1 cellular context compared by ENCODE assay signal in the genomic region with DNA sequence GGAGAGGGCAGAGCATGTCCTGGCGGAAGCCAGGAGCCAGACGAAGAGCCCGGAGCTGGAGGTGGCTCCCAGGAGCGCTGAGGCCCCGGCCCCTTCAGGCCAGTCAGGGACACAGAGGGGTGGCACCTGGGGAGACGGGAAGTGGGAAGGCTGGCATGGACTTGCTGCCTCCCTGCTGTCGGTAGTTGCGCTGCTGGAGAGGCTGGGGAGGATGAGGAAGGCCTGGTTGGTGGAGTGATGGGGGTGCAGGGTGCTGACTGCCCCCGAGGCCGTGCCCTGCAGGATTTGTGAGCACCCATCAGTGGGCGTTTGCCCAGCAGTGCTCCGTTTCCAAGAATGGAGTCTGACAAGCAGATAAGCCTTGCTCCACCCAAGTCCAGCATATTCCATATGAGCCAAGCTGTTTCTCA.
TF ChIP-seq lines count a peak whose summit lies in the region.

No MANE protein-coding gene starts in this region.

TF ChIP-seq in GM23338, 12 proteins besides CTCF, POLR2A, EP300 and RAD21 (continued from another document):
- TF ChIP-seq, protein P1, sequence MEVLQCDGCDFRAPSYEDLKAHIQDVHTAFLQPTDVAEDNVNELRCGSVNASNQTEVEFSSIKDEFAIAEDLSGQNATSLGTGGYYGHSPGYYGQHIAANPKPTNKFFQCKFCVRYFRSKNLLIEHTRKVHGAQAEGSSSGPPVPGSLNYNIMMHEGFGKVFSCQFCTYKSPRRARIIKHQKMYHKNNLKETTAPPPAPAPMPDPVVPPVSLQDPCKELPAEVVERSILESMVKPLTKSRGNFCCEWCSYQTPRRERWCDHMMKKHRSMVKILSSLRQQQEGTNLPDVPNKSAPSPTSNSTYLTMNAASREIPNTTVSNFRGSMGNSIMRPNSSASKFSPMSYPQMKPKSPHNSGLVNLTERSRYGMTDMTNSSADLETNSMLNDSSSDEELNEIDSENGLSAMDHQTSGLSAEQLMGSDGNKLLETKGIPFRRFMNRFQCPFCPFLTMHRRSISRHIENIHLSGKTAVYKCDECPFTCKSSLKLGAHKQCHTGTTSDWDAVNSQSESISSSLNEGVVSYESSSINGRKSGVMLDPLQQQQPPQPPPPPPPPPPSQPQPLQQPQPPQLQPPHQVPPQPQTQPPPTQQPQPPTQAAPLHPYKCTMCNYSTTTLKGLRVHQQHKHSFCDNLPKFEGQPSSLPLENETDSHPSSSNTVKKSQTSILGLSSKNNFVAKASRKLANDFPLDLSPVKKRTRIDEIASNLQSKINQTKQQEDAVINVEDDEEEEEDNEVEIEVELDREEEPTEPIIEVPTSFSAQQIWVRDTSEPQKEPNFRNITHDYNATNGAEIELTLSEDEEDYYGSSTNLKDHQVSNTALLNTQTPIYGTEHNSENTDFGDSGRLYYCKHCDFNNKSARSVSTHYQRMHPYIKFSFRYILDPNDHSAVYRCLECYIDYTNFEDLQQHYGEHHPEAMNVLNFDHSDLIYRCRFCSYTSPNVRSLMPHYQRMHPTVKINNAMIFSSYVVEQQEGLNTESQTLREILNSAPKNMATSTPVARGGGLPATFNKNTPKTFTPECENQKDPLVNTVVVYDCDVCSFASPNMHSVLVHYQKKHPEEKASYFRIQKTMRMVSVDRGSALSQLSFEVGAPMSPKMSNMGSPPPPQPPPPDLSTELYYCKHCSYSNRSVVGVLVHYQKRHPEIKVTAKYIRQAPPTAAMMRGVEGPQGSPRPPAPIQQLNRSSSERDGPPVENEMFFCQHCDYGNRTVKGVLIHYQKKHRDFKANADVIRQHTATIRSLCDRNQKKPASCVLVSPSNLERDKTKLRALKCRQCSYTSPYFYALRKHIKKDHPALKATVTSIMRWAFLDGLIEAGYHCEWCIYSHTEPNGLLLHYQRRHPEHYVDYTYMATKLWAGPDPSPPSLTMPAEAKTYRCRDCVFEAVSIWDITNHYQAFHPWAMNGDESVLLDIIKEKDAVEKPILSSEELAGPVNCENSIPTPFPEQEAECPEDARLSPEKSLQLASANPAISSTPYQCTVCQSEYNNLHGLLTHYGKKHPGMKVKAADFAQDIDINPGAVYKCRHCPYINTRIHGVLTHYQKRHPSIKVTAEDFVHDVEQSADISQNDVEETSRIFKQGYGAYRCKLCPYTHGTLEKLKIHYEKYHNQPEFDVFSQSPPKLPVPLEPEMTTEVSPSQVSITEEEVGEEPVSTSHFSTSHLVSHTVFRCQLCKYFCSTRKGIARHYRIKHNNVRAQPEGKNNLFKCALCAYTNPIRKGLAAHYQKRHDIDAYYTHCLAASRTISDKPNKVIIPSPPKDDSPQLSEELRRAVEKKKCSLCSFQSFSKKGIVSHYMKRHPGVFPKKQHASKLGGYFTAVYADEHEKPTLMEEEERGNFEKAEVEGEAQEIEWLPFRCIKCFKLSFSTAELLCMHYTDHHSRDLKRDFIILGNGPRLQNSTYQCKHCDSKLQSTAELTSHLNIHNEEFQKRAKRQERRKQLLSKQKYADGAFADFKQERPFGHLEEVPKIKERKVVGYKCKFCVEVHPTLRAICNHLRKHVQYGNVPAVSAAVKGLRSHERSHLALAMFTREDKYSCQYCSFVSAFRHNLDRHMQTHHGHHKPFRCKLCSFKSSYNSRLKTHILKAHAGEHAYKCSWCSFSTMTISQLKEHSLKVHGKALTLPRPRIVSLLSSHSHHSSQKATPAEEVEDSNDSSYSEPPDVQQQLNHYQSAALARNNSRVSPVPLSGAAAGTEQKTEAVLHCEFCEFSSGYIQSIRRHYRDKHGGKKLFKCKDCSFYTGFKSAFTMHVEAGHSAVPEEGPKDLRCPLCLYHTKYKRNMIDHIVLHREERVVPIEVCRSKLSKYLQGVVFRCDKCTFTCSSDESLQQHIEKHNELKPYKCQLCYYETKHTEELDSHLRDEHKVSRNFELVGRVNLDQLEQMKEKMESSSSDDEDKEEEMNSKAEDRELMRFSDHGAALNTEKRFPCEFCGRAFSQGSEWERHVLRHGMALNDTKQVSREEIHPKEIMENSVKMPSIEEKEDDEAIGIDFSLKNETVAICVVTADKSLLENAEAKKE (CRISPR knock-in tag; IDR thresholded peaks at IDR 0.05) = no peak
- TF ChIP-seq, protein P2, sequence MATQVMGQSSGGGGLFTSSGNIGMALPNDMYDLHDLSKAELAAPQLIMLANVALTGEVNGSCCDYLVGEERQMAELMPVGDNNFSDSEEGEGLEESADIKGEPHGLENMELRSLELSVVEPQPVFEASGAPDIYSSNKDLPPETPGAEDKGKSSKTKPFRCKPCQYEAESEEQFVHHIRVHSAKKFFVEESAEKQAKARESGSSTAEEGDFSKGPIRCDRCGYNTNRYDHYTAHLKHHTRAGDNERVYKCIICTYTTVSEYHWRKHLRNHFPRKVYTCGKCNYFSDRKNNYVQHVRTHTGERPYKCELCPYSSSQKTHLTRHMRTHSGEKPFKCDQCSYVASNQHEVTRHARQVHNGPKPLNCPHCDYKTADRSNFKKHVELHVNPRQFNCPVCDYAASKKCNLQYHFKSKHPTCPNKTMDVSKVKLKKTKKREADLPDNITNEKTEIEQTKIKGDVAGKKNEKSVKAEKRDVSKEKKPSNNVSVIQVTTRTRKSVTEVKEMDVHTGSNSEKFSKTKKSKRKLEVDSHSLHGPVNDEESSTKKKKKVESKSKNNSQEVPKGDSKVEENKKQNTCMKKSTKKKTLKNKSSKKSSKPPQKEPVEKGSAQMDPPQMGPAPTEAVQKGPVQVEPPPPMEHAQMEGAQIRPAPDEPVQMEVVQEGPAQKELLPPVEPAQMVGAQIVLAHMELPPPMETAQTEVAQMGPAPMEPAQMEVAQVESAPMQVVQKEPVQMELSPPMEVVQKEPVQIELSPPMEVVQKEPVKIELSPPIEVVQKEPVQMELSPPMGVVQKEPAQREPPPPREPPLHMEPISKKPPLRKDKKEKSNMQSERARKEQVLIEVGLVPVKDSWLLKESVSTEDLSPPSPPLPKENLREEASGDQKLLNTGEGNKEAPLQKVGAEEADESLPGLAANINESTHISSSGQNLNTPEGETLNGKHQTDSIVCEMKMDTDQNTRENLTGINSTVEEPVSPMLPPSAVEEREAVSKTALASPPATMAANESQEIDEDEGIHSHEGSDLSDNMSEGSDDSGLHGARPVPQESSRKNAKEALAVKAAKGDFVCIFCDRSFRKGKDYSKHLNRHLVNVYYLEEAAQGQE (IDR thresholded peaks at IDR 0.05; ENCODE audit: unreplicated experiment) = no peak
- TF ChIP-seq CREB1 (CRISPR knock-in tag; IDR thresholded peaks at IDR 0.05; ENCODE audit: low read depth) = no peak
